Comparison of ENCODE assay signal across 11 cellular contexts in the genomic region with DNA sequence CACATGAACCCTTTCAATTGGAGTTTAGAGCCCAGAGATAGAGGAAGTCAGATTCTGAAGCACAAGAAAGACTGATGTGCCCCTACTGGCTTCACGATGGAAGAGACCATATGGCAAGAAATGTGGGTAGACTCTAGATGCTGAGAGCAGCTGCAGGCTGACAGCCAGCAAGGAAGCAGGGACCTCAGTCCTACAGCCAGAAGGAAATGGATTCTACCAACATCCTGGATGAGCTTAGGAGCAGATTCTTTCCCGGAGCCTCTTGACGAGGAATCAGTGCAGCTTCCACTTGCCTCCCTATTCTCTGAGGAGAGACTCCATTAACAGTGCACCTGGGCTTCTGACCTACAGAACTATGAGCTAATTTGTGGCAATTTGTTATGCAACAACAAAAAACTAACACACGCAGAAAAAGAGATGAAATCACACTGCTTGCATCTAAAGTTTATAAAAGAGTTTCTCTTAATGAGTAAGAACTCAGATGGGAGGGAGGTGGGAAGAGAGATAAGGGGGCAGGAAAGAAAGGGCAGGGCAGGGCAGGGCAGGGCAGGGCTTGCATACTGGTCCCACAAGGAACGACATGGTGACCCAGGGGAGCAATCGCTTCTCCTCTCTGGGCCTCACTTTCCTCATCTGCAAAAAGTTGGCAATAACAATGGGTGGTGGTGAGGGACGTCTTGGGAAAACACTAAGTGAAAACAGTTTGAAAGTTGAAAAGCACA.
A peak's percentile ranks its signal among the peaks of the same experiment; 100 is the strongest.
DNase-seq lines count a peak whose midpoint lies in the region; ATAC-seq lines count a peak whose summit lies in the region.
"Had no signal": no experiment of that assay in that cellular context is flagged by ENCODE, and none has a peak within 500 bp of the region (broad histone marks: within the 10 kb centered on the region; RNA-seq: fewer than 3 reads in every experiment).

No MANE protein-coding gene starts in this region.

- intact Hi-C loops in sciatic nerve (cut with DNase I) = no loop called here

- DNase-seq in NCI-H2171 treated with DMSO at 0.1 percent for 48 hours (lab: John Stamatoyannopoulos, UW) (peak; percentile 56), NCI-H2171 (lab: John Stamatoyannopoulos, UW) (no peak), NCI-H510A (lab: John Stamatoyannopoulos, UW) (peak; percentile 50), dermis blood vessel endothelial cell (peak; percentile 25), sciatic nerve (ENCODE audit: low spot score) (no peak), HuH-7 (ENCODE audit: low spot score) (no peak)
- DNase-seq: KG1; stimulated activated CD4-positive, alpha-beta T cell treated with anti-CD3 and anti-CD28 coated beads, Interleukin-15, amount 100 ng/mL, for 24 hours had no signal

- ATAC-seq in sciatic nerve = peak; percentile 84
- no peak for ATAC-seq in GM18861 (IDR thresholded peaks at IDR 0.05; ENCODE audit: unreplicated experiment)
- ATAC-seq in HG02884 (IDR thresholded peaks at IDR 0.05; ENCODE audit: unreplicated experiment) = no peak
- ATAC-seq: SK-N-SH treated with all-trans-retinoic acid at 6 μM for 48 hours had no signal

Comparison
In these comparisons a context has a peak if more than half of its experiments do, and no peak if none do; other contexts are left out.
1. DNase-seq: peak in NCI-H2171 treated with DMSO at 0.1 percent for 48 hours (single experiment), NCI-H510A (single experiment) and dermis blood vessel endothelial cell (single experiment); none in NCI-H2171 (single experiment), sciatic nerve (single experiment) and HuH-7 (single experiment).